In genomic region chr2:73602960-73603611, GRCh38 we compare ENCODE assay signal across 15 cellular contexts. TPM values are rescaled to one million over a fixed set of nuclear protein-coding genes. Genes with fewer than 3 reads are reported as not detected.
DNase-seq lines count a peak whose midpoint lies in the region; ATAC-seq and TF ChIP-seq lines count a peak whose summit lies in the region.
"Not testable (repeated sequence)": the region's sequence is repeated elsewhere in the genome, so short reads cannot be mapped to it uniquely, and the experiment has no call there.
"Had no signal": no experiment of that assay in that cellular context is flagged by ENCODE, and none has a peak within 500 bp of the region (broad histone marks: within the 10 kb centered on the region; RNA-seq: fewer than 3 reads in every experiment).

No MANE protein-coding gene starts in this region.

- not testable (repeated sequence) for H3K4me1 Mint-ChIP-seq in activated T-helper 17 cell treated with anti-CD3 and anti-CD28 coated beads, Interleukin-2, amount 50 U/mL, for 72 hours

- peaks cover 64% of the 10 kb centered on the region for H3K36me3 Mint-ChIP-seq in activated T-helper 17 cell treated with anti-CD3 and anti-CD28 coated beads, Interleukin-2, amount 50 U/mL, for 72 hours (ENCODE audit: low read depth)

- DNase-seq in EH (ENCODE audit: low read depth): peak; percentile 86
- DNase-seq in HT1080 (ENCODE audit: low read depth): peak; percentile 60
- peak; percentile 51 for DNase-seq in dermis blood vessel endothelial cell
- peak; percentile 65 for DNase-seq in osteoblast (ENCODE audit: insufficient read length, low spot score, missing footprints)

- H3K27ac Mint-ChIP-seq in activated T-helper 17 cell treated with anti-CD3 and anti-CD28 coated beads, Interleukin-2, amount 50 U/mL, for 72 hours: peak overlapping the region; percentile 58

- not testable (repeated sequence) for H3K79me2 ChIP-seq in osteoblast (ENCODE audit: insufficient read depth, low read length)

- H3K27me3 ChIP-seq in osteoblast (ENCODE audit: insufficient read depth, low read length): not testable (repeated sequence)

- peak; percentile 85 for ATAC-seq in GM18867 (IDR thresholded peaks at IDR 0.05; ENCODE audit: unreplicated experiment)
- ATAC-seq in GM21619 (IDR thresholded peaks at IDR 0.05; ENCODE audit: unreplicated experiment): peak; percentile 75
- ATAC-seq in HG02981 (IDR thresholded peaks at IDR 0.05; ENCODE audit: unreplicated experiment): peak; percentile 70
- ATAC-seq in activated T-helper 17 cell treated with anti-CD3 and anti-CD28 coated beads, Interleukin-2, amount 50 U/mL, for 72 hours (replicated peaks): peak; percentile 93

- H3K9me3 ChIP-seq in osteoblast (ENCODE audit: low read depth, low read length): not testable (repeated sequence)

- not testable (repeated sequence) for TF ChIP-seq CTCF in osteoblast (IDR thresholded peaks at IDR 0.05; ENCODE audit: extremely low read depth, low read depth, low read length)

- not testable (repeated sequence) for H3K27ac ChIP-seq in osteoblast (ENCODE audit: low read depth, low read length)

- not testable (repeated sequence) for H2AFZ ChIP-seq in osteoblast (ENCODE audit: low read length)

- not testable (repeated sequence) for H3K4me2 ChIP-seq in osteoblast (ENCODE audit: insufficient read depth, low read length)

- not testable (repeated sequence) for H4K20me1 ChIP-seq in osteoblast (ENCODE audit: insufficient read depth, low read length)

- H3K27me3 Mint-ChIP-seq in activated T-helper 17 cell treated with anti-CD3 and anti-CD28 coated beads, Interleukin-2, amount 50 U/mL, for 72 hours: not testable (repeated sequence)

- H3K4me1 ChIP-seq in osteoblast (ENCODE audit: insufficient read depth, low read length): not testable (repeated sequence)

- H3K36me3 ChIP-seq in osteoblast (ENCODE audit: insufficient read depth, low read length): not testable (repeated sequence)

- H3K9me3 Mint-ChIP-seq in activated T-helper 17 cell treated with anti-CD3 and anti-CD28 coated beads, Interleukin-2, amount 50 U/mL, for 72 hours: not testable (repeated sequence)

- H3K4me3 Mint-ChIP-seq in activated T-helper 17 cell treated with anti-CD3 and anti-CD28 coated beads, Interleukin-2, amount 50 U/mL, for 72 hours: not testable (repeated sequence)

- not testable (repeated sequence) for H3K4me3 ChIP-seq in osteoblast (ENCODE audit: insufficient read depth, low read length)

RNA-seq across cellular contexts. Expression of gene NAT8, which starts 39.1 kb away (rescaled TPM):
- total RNA-seq in HT1080 (2014; rRNA removed; shearing (Covaris generic)): not detected in 2 replicates
- not detected in 2 replicates for polyA plus RNA-seq in HT1080 (2015; cell fraction: cytosol; rRNA removed)
- not detected in 2 replicates for polyA plus RNA-seq in HT1080 (2015; cell fraction: nucleus; rRNA removed)
- total RNA-seq in activated T-helper 17 cell treated with anti-CD3 and anti-CD28 coated beads, Interleukin-2, amount 50 U/mL, for 72 hours: not detected
- total RNA-seq in dermis blood vessel endothelial cell: not detected in 2 replicates
- total RNA-seq in osteoblast: not detected in 2 replicates
- total RNA-seq: CD4-positive, alpha-beta memory T cell; cerebellum; lung; naive thymus-derived CD4-positive, alpha-beta T cell; posterior vena cava; upper lobe of left lung had no signal
- polyA plus RNA-seq: CD4-positive, alpha-beta memory T cell; immature natural killer cell; lung; naive thymus-derived CD4-positive, alpha-beta T cell had no signal
